ENCODE assay signal across 17 cellular contexts in genomic region chr7:139265673-139266072, GRCh38. TPM values are rescaled to one million over a fixed set of nuclear protein-coding genes. Genes with fewer than 3 reads are reported as not detected.
DNase-seq lines count a peak whose midpoint lies in the region; ATAC-seq lines count a peak whose summit lies in the region.
"Had no signal": no experiment of that assay in that cellular context is flagged by ENCODE, and none has a peak within 500 bp of the region (broad histone marks: within the 10 kb centered on the region; RNA-seq: fewer than 3 reads in every experiment).

No MANE protein-coding gene starts in this region.

- H3K27me3 ChIP-seq in right cardiac atrium (ENCODE audit: control insufficient read depth, insufficient read depth) = no peaks in the 10 kb centered on the region
- no peaks in the 10 kb centered on the region for H3K27me3 ChIP-seq in CD4-positive, alpha-beta memory T cell (ENCODE audit: insufficient read depth, low read length)
- H3K27me3 ChIP-seq: BLaER1 had no signal

- no peaks in the 10 kb centered on the region for H3K9me3 ChIP-seq in right cardiac atrium (ENCODE audit: control insufficient read depth, low read length)
- H3K9me3 ChIP-seq in CD4-positive, alpha-beta memory T cell (ENCODE audit: control insufficient read depth in 1 of 2, low read length in 2 of 2) = no peaks in the 10 kb centered on the region
- H3K9me3 ChIP-seq: BLaER1 had no signal

- no peak overlapping the region for H3K4me3 ChIP-seq in right cardiac atrium (ENCODE audit: low read length)
- no peak overlapping the region for H3K4me3 ChIP-seq in CD4-positive, alpha-beta memory T cell (ENCODE audit: low read length in 2 of 2)
- H3K4me3 ChIP-seq: BLaER1, GM12878, GM23248 had no signal

- ATAC-seq in right cardiac atrium (no peak), left cardiac atrium (no peak), left lobe of liver (peak; percentile 91), sciatic nerve (peak; percentile 89)
- ATAC-seq: GM12878, HCT116 had no signal

- CTCF ChIA-PET in CD4-positive, alpha-beta memory T cell (lab: Charles Lee; ENCODE audit: partially characterized antibody) = interaction anchor here (1.0 kb wide), 1 partner anchor 10 kb away, joined by 3 read pairs; no protein-coding TSS in a partner anchor

- H3K36me3 Mint-ChIP-seq in CD4-positive, alpha-beta memory T cell = peaks cover 43 to 44% of the 10 kb centered on the region in 2 donors

- H3K27me3 Mint-ChIP-seq in CD4-positive, alpha-beta memory T cell = no peaks in the 10 kb centered on the region

- DNase-seq in right cardiac atrium (no peak), left cardiac atrium (no peak), left lobe of liver (ENCODE audit: low spot score) (peak; percentile 49), sciatic nerve (ENCODE audit: low spot score) (no peak), KG1 (lab: John Stamatoyannopoulos, UW) (no peak), OCI-M1 (lab: John Stamatoyannopoulos, UW) (no peak)
- no peak for DNase-seq in CD4-positive, alpha-beta memory T cell
- DNase-seq: 8988T, AML-193, Calu3, DMS 273 treated with DMSO at 0.1 percent for 48 hours, GM23248, IMR-90 had no signal

- no peaks in the 10 kb centered on the region for H3K4me1 ChIP-seq in right cardiac atrium (ENCODE audit: control insufficient read depth, insufficient read depth, low read length)
- H3K4me1 ChIP-seq in CD4-positive, alpha-beta memory T cell (ENCODE audit: insufficient read depth, low read length) = no peaks in the 10 kb centered on the region
- H3K4me1 ChIP-seq: BLaER1 had no signal

- WGBS in right cardiac atrium = 88% methylated on average over 2 of the region's 2 CpGs

- H3K27ac ChIP-seq in right cardiac atrium (ENCODE audit: low read length) = peak overlapping the region; percentile 26
- no peak overlapping the region for H3K27ac ChIP-seq in CD4-positive, alpha-beta memory T cell (ENCODE audit: low read depth, low read length)
- H3K27ac ChIP-seq: BLaER1, GM23248, HL-60 had no signal

- POLR2A ChIA-PET in CD4-positive, alpha-beta memory T cell (lab: Charles Lee; ENCODE audit: partially characterized antibody) = no interaction called here

- no peak overlapping the region for H3K27ac Mint-ChIP-seq in CD4-positive, alpha-beta memory T cell

- intact Hi-C loops in right cardiac atrium (cut with DNase I) (no loop called here), left cardiac atrium (cut with DNase I) (no loop called here), sciatic nerve (cut with DNase I) (no loop called here)
- intact Hi-C loops in CD4-positive, alpha-beta memory T cell (cut with micrococcal nuclease) = no loop called here

- H3K4me1 Mint-ChIP-seq in CD4-positive, alpha-beta memory T cell = no peaks in the 10 kb centered on the region

- no peak overlapping the region for H3K4me3 Mint-ChIP-seq in CD4-positive, alpha-beta memory T cell

- no peaks in the 10 kb centered on the region for H3K9me3 Mint-ChIP-seq in CD4-positive, alpha-beta memory T cell

- H3K36me3 ChIP-seq in CD4-positive, alpha-beta memory T cell (ENCODE audit: insufficient read depth, low read length) = peaks cover 7% of the 10 kb centered on the region

RNA-seq across cellular contexts. Expression of gene UBN2, which starts 34.6 kb away (rescaled TPM):
- total RNA-seq in right cardiac atrium (10 to 100 TPM; 14.1 to 20.2 (median 16.0) TPM), left cardiac atrium (10 to 100 TPM; 11.7 to 14.3 TPM), left lobe of liver (8.9 TPM), sciatic nerve (36.5 TPM)
- polyA plus RNA-seq in right cardiac atrium = 3.1 TPM
- 10 to 100 TPM; 23.6 to 26.7 TPM for total RNA-seq in CD4-positive, alpha-beta memory T cell
- 1 to 10 TPM in 1 of 2 donors, under 1 TPM in 1; 0.49 to 3.5 TPM for polyA plus RNA-seq in CD4-positive, alpha-beta memory T cell

Comparison
In these comparisons a context has a peak if more than half of its experiments do, and no peak if none do; other contexts are left out.
1. ATAC-seq: peak in left lobe of liver (single experiment) and sciatic nerve (single experiment); none in right cardiac atrium (0 of 2) and left cardiac atrium (0 of 2).